ENCODE assay signal across 7 cellular contexts in the genomic region with DNA sequence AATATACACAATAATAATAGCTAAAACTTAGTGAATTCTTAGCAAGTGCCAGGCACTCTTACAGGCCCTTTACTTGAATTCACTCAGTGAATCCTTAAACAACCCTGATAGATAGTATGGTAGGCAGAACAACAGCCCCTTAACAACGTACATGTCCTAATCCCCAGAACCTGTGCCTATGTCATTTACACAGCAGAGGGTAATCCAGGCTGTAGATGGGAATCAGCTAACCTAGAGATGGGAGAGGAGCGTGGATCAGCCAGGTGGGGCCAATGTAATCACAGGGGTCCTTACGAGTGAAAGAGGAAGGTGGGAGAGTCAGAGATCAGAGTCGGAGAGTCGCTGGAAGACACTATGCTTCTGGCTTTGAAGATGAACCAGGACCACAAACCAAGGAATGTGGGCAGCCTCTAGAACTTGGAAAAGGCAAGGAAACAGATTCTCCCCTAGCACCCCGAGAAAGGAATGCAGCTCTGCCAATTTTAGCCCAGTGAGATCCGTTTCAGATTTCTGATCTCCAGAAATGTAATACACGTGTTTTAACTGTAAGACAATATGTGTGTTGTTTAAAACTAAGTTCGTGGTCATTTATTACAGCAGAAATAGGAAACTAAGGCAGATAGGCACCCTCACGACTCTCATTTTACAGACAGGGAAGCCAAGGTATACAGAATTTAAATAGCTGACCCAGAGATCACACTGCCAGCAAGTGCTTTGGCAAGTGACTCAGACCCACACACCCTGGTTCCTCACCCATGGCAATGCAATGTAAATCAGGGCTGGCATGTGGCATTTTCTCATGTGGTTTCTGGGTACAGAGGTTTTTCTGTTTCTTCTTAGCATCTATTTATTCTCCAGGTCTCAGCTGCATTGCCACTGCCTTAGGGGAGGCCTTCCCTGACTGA.
DNase-seq lines count a peak whose midpoint lies in the region; ATAC-seq and TF ChIP-seq lines count a peak whose summit lies in the region.

No MANE protein-coding gene starts in this region.

- H3K27ac ChIP-seq in coronary artery = peak overlapping the region; percentile 75 to 86

- H3K4me3 ChIP-seq in coronary artery = peak overlapping the region; percentile 62

- DNase-seq in HPDE6-E6E7 (ENCODE audit: extremely low spot score) = peak; percentile 21
- DNase-seq in coronary artery (ENCODE audit: low spot score) = no peak
- DNase-seq in stimulated activated CD8-positive, alpha-beta memory T cell treated with anti-CD3 and anti-CD28 coated beads, Interleukin-7, amount 100 ng/mL, for 4 hours (ENCODE audit: low read depth in 2 of 2) = peak; percentile 27 to 34
- no peak for DNase-seq in COR-L47 (lab: John Stamatoyannopoulos, UW)
- no peak for DNase-seq in GM03348 (ENCODE audit: low spot score)

- ATAC-seq in GM19025 (IDR thresholded peaks at IDR 0.05; ENCODE audit: low read depth, unreplicated experiment) (peak; percentile 29), GM18517 (IDR thresholded peaks at IDR 0.05; ENCODE audit: unreplicated experiment) (no peak)

- TF ChIP-seq CTCF in coronary artery (IDR thresholded peaks at IDR 0.05) = no peak

Comparison
In these comparisons a context has a peak if more than half of its experiments do, and no peak if none do; other contexts are left out.
1. DNase-seq: peak in HPDE6-E6E7 (single experiment) and stimulated activated CD8-positive, alpha-beta memory T cell treated with anti-CD3 and anti-CD28 coated beads, Interleukin-7, amount 100 ng/mL, for 4 hours (2 of 2); none in coronary artery (single experiment), COR-L47 (single experiment) and GM03348 (single experiment).